1 cellular context compared by ENCODE assay signal in the genomic region with DNA sequence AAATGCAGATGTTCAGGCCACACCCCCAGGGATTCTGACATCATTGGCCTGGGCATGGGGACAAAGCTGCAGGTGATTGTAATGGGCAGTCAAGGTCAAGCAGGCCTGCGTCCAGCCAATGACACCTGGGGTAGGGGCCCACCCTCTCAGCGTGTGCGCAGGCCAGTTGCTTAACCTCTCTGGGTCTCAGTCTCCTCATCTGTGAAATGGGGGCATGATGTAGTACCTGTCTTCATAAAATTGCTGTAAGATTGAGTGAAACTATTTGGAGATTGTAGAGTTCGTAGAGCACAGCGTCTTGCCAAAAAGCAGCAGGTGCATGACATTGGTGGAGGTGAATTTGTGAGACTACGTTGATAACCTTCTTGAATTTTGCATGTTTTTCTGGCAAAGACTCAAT.
TF ChIP-seq lines count a peak whose summit lies in the region.

No MANE protein-coding gene starts in this region.

TF ChIP-seq in H1, 55 proteins besides CTCF, POLR2A, EP300 and RAD21:
- TF ChIP-seq KDM1A (IDR thresholded peaks at IDR 0.05; ENCODE audit: borderline replicate concordance, low read length): peak; percentile 83; the same call in 1 of the 2 replicates
- TF ChIP-seq SP4 (IDR thresholded peaks at IDR 0.05; ENCODE audit: low read length): no peak
- TF ChIP-seq BRCA1 (IDR thresholded peaks at IDR 0.05; ENCODE audit: low read depth, low read length): no peak
- TF ChIP-seq POU5F1 (IDR thresholded peaks at IDR 0.05; ENCODE audit: low read depth, low read length): no peak
- TF ChIP-seq RNF2 (IDR thresholded peaks at IDR 0.05; ENCODE audit: borderline replicate concordance, low read depth, low read length, missing control alignments, poor library complexity, severe bottlenecking): no peak
